Comparison of ENCODE assay signal across 19 cellular contexts in genomic region chr11:117249571-117249970, GRCh38. TPM values are rescaled to one million over a fixed set of nuclear protein-coding genes. Genes with fewer than 3 reads are reported as not detected.
DNase-seq lines count a peak whose midpoint lies in the region; ATAC-seq, FAIRE-seq and TF ChIP-seq lines count a peak whose summit lies in the region.
"Had no signal": no experiment of that assay in that cellular context is flagged by ENCODE, and none has a peak within 500 bp of the region (broad histone marks: within the 10 kb centered on the region; RNA-seq: fewer than 3 reads in every experiment).

No MANE protein-coding gene starts in this region.

- TF ChIP-seq EP300 in HepG2 (IDR thresholded peaks at IDR 0.05; ENCODE audit: low read depth in 2 of 2, low read length in 2 of 2) (no peak), HepG2 (CRISPR knock-in tag; IDR thresholded peaks at IDR 0.05; ENCODE audit: borderline replicate concordance) (no peak), GM12878 (IDR thresholded peaks at IDR 0.05; ENCODE audit: borderline replicate concordance in 1 of 2, control insufficient read depth in 1 of 2, low read depth in 2 of 2, low read length in 2 of 2) (no peak)

- H3K9me3 ChIP-seq in HepG2 (ENCODE audit: low read length) = no peaks in the 10 kb centered on the region
- H3K9me3 ChIP-seq in right lobe of liver = no peaks in the 10 kb centered on the region
- no peaks in the 10 kb centered on the region for H3K9me3 ChIP-seq in GM12878 (replicated peaks; ENCODE audit: control insufficient read depth, insufficient read depth, low read length)
- H3K9me3 ChIP-seq in upper lobe of right lung = no peaks in the 10 kb centered on the region
- H3K9me3 ChIP-seq: BE2C, Caco-2 had no signal

- in situ Hi-C loops in HepG2 (cut with HindIII; ENCODE audit: extremely low pct_ligation_motif_present, low pct_unique_long_range_greater_than_20kb) = no loop called here
- in situ Hi-C loops in GM12878 (cut with MboI) = no loop called here

- H3K4me3 ChIP-seq in HepG2 (replicated peaks in 1 of 3; ENCODE audit: insufficient read depth in 1 of 3, low read depth in 2 of 3, low read length in 3 of 3) (no peak overlapping the region), right lobe of liver (no peak overlapping the region), GM12878 (no peak overlapping the region), upper lobe of right lung (no peak overlapping the region)
- H3K4me3 ChIP-seq: GM23338 had no signal

- TF ChIP-seq RAD21 in HepG2 (CRISPR knock-in tag; IDR thresholded peaks at IDR 0.05) (no peak), GM12878 (IDR thresholded peaks at IDR 0.05; ENCODE audit: insufficient read depth, low read depth, low read length) (no peak)

- CTCF ChIA-PET in HepG2 (lab: Yijun Ruan, JAX; ENCODE audit: low intra/inter-chr PET ratio, low total read pairs) = no interaction called here
- CTCF ChIA-PET in GM12878 (lab: Yijun Ruan, JAX) = no interaction called here

- H3K79me2 ChIP-seq in HepG2 (ENCODE audit: insufficient read depth, low read length) (no peaks in the 10 kb centered on the region), GM12878 (ENCODE audit: control insufficient read depth, insufficient read depth, low read length) (no peaks in the 10 kb centered on the region)

- SMC1A ChIA-PET in GM12878 (lab: Charles Lee; ENCODE audit: uncharacterized antibody, unreplicated experiment) = no interaction called here

- no peak for ATAC-seq in HepG2
- ATAC-seq in right lobe of liver = no peak
- ATAC-seq in GM12878 = no peak
- no peak for ATAC-seq in Right ventricle myocardium inferior
- no peak for ATAC-seq in upper lobe of right lung
- ATAC-seq: GM23338 had no signal

- no peaks in the 10 kb centered on the region for H4K20me1 ChIP-seq in HepG2 (ENCODE audit: insufficient read depth, low read length)
- H4K20me1 ChIP-seq in GM12878 (ENCODE audit: control insufficient read depth, insufficient read depth) = no peaks in the 10 kb centered on the region

- no peak for TF ChIP-seq POLR2A in HepG2 (IDR thresholded peaks at IDR 0.05; ENCODE audit: insufficient read depth in 1 of 2, low read depth in 2 of 2, low read length in 2 of 2)
- TF ChIP-seq POLR2A in right lobe of liver (IDR thresholded peaks at IDR 0.05) = no peak
- no peak for TF ChIP-seq POLR2A in GM12878 (IDR thresholded peaks at IDR 0.05; ENCODE audit: low read depth, low read length)

- intact Hi-C loops in HepG2 (cut with micrococcal nuclease; ENCODE audit: unreplicated experiment) = no loop called here
- intact Hi-C loops in right lobe of liver (cut with DNase I) = no loop called here
- intact Hi-C loops in GM12878 (cut with micrococcal nuclease; ENCODE audit: unreplicated experiment) = no loop called here
- intact Hi-C loops in Right ventricle myocardium inferior (cut with DNase I) = no loop called here
- intact Hi-C loops in upper lobe of right lung (cut with DNase I) = no loop called here
- intact Hi-C loops in posterior cingulate gyrus (cut with DNase I) = no loop called here

- H3K27me3 ChIP-seq in HepG2 (ENCODE audit: control insufficient read depth in 1 of 2, insufficient read depth in 2 of 2, low read length in 2 of 2) (no peaks in the 10 kb centered on the region), right lobe of liver (no peaks in the 10 kb centered on the region), GM12878 (replicated peaks in 1 of 2; ENCODE audit: control insufficient read depth in 2 of 2, insufficient read depth in 2 of 2, low read length in 1 of 2) (no peaks in the 10 kb centered on the region), upper lobe of right lung (no peaks in the 10 kb centered on the region)
- H3K27me3 ChIP-seq: BE2C had no signal

- no peak overlapping the region for H3K4me2 ChIP-seq in HepG2 (ENCODE audit: low read depth, low read length)
- no peak overlapping the region for H3K4me2 ChIP-seq in GM12878 (ENCODE audit: control insufficient read depth, insufficient read depth)
- H3K4me2 ChIP-seq: GM23338 had no signal

- 95% methylated on average over 4 of the region's 4 CpGs for WGBS in HepG2 (ENCODE audit: low lambda C conversion rate)
- WGBS in right lobe of liver (ENCODE audit: insufficient coverage, low coverage, low lambda C conversion rate, missing lambda C conversion rate) = 88% methylated on average over 4 of the region's 4 CpGs
- WGBS in GM12878 (ENCODE audit: insufficient coverage, insufficient replicate concordance, low lambda C conversion rate, missing lambda C conversion rate) = 92% methylated on average over 4 of the region's 4 CpGs

- H2AFZ ChIP-seq in HepG2 (ENCODE audit: low read length) = no peak overlapping the region
- H2AFZ ChIP-seq in GM12878 (ENCODE audit: control insufficient read depth, low read depth, low read length) = no peak overlapping the region
- H2AFZ ChIP-seq: GM23338 had no signal

- H3K36me3 ChIP-seq in HepG2 (replicated peaks in 1 of 2; ENCODE audit: control insufficient read depth in 1 of 2, insufficient read depth in 2 of 2, low read length in 2 of 2) (peaks cover 6 to 22% of the 10 kb centered on the region in 2 experiments), right lobe of liver (peaks cover 0 to 53% (median 18%) of the 10 kb centered on the region in 4 donors), GM12878 (ENCODE audit: control insufficient read depth in 2 of 2, insufficient read depth in 2 of 2, low read length in 1 of 2) (peaks cover 0 to 3% of the 10 kb centered on the region in 2 experiments; a peak in 3 of 4 replicates), upper lobe of right lung (peaks cover 80% of the 10 kb centered on the region)

- H3K27ac ChIP-seq in HepG2 (ENCODE audit: extremely low read length, insufficient read depth, low read length) = no peak overlapping the region
- no peak overlapping the region for H3K27ac ChIP-seq in right lobe of liver
- no peak overlapping the region for H3K27ac ChIP-seq in GM12878 (ENCODE audit: control insufficient read depth, insufficient read depth)
- no peak overlapping the region for H3K27ac ChIP-seq in upper lobe of right lung

- H3K9ac ChIP-seq in HepG2 (ENCODE audit: insufficient read depth, low read depth, low read length) = no peak overlapping the region
- no peak overlapping the region for H3K9ac ChIP-seq in GM12878 (ENCODE audit: control insufficient read depth, insufficient read depth, low read length)

- DNase-seq in HepG2 (ENCODE audit: low spot score) = no peak
- no peak for DNase-seq in right lobe of liver
- DNase-seq in GM12878 (ENCODE audit: low read depth, low spot score) = no peak
- DNase-seq in myocyte (ENCODE audit: low read depth) = peak; percentile 58
- no peak for DNase-seq in Right ventricle myocardium inferior (ENCODE audit: missing footprints)
- no peak for DNase-seq in upper lobe of right lung
- no peak for DNase-seq in posterior cingulate gyrus
- DNase-seq: ACHN; BE2C; C1 segment of cervical spinal cord; Caco-2; CD4-positive, alpha-beta T cell; HCEC 1CT; IMR-90 had no signal

- H3K4me1 ChIP-seq in HepG2 (ENCODE audit: insufficient read depth, low read length) (no peaks in the 10 kb centered on the region; the same call in 1 of the 2 replicates), right lobe of liver (no peaks in the 10 kb centered on the region), GM12878 (ENCODE audit: control insufficient read depth, insufficient read depth, low read length) (no peaks in the 10 kb centered on the region), upper lobe of right lung (no peaks in the 10 kb centered on the region)
- H3K4me1 ChIP-seq: BE2C, Caco-2 had no signal

- POLR2A ChIA-PET in HepG2 (lab: Yijun Ruan, JAX) (no interaction called here), GM12878 (lab: Charles Lee) (no interaction called here)

- FAIRE-seq in HepG2 (lab: Jason Lieb, UNC) = no peak
- FAIRE-seq in GM12878 (lab: Jason Lieb, UNC) = peak; percentile 83
- FAIRE-seq: A204.1, GM12892, GM18507, H54 had no signal

- TF ChIP-seq CTCF in HepG2 (CRISPR knock-in tag; IDR thresholded peaks at IDR 0.05) = no peak
- no peak for TF ChIP-seq CTCF in right lobe of liver (IDR thresholded peaks at IDR 0.05)
- no peak for TF ChIP-seq CTCF in GM12878 (IDR thresholded peaks at IDR 0.05 in 2 of 3, conservative IDR thresholded peaks at IDR 0.05 in 1 of 3; ENCODE audit: control insufficient read depth in 2 of 3, extremely low read depth in 1 of 3, insufficient read depth in 1 of 3, low read depth in 3 of 3, low read length in 3 of 3)
- no peak for TF ChIP-seq CTCF in upper lobe of right lung (IDR thresholded peaks at IDR 0.05)

- BruUV-seq in HepG2 (replicated peaks; lab: Mats Ljungman, UMichigan) = no TSS peak
- TSS peak; percentile 27 for BruUV-seq in GM12878 (replicated peaks; lab: Mats Ljungman, UMichigan)

- RAD21 ChIA-PET in GM12878 (lab: Charles Lee; ENCODE audit: unreplicated experiment) = no interaction called here

RNA-seq across cellular contexts. Expression of gene RNF214, which starts 17.1 kb away (rescaled TPM):
- total RNA-seq in HepG2 (2016; rRNA removed; fragmentation: Illumina TruSeq; extraction: Trizol) (10.7 and 12.4 TPM in 2 replicates), right lobe of liver (1 to 10 TPM; 5.6 to 9.4 (median 7.3) TPM), GM12878 (2014; rRNA removed) (6.0 and 7.0 TPM in 2 replicates), GM12878 (2014; rRNA removed; fragmentation: Illumina TruSeq; extraction: Trizol) (8.2 and 8.3 TPM in 2 replicates), GM12878 (2021) (15.2 and 16.8 TPM in 2 replicates), myocyte (14.8 and 16.3 TPM in 2 replicates), Right ventricle myocardium inferior (17.3 TPM), upper lobe of right lung (27.1 TPM)
- 4.7 and 5.5 TPM in 2 replicates for total RNA-seq in HepG2 (2016; cell fraction: cytosol; rRNA removed; fragmentation: Illumina TruSeq; extraction: Trizol; ENCODE audit: low read depth)
- 10.0 and 10.5 TPM in 2 replicates for total RNA-seq in HepG2 (2016; cell fraction: insoluble cytoplasmic fraction; rRNA removed; fragmentation: Illumina TruSeq; extraction: Trizol)
- total RNA-seq in HepG2 (2016; cell fraction: membrane; rRNA removed; fragmentation: Illumina TruSeq; extraction: Trizol) = 8.0 and 9.2 TPM in 2 replicates
- total RNA-seq in HepG2 (2016; cell fraction: nucleus; rRNA removed; fragmentation: Illumina TruSeq; extraction: Trizol) = 11.2 and 11.4 TPM in 2 replicates
- polyA plus RNA-seq in HepG2 (2011; rRNA removed) (12.6 and 12.8 TPM in 2 replicates), GM12878 (2011; rRNA removed) (10.0 and 12.7 TPM in 2 replicates), GM12878 (2014; fragmentation: Illumina TruSeq; extraction: Trizol) (13.8 and 19.9 TPM in 2 replicates), GM12878 (2014; fragmentation: Nextera tagmentation; extraction: Ambion mirVana) (1 to 10 TPM; 4.8 to 6.2 TPM), GM12878 (2014; rRNA removed) (8.2 and 11.4 TPM in 2 replicates), GM12878 (2016; fragmentation: Nextera tagmentation; extraction: Ambion mirVana) (10 to 100 TPM; 12.8 to 15.3 TPM)
- 5.0 and 8.9 TPM in 2 replicates for polyA plus RNA-seq in HepG2 (2011; cell fraction: cytosol; rRNA removed)
- polyA plus RNA-seq in HepG2 (2011; cell fraction: nucleus; rRNA removed) = 20.8 and 21.2 TPM in 2 replicates
- polyA plus RNA-seq in HepG2 (2012) = 9.1 and 10.6 TPM in 2 replicates
- 2.7 and 3.1 TPM in 2 replicates for polyA plus RNA-seq in HepG2 (2016; cell fraction: cytosol; fragmentation: Illumina TruSeq; extraction: Trizol; ENCODE audit: low read depth)
- 10.6 and 13.7 TPM in 2 replicates for polyA plus RNA-seq in HepG2 (2016; cell fraction: insoluble cytoplasmic fraction; fragmentation: Illumina TruSeq; extraction: Trizol; ENCODE audit: low read depth)
- polyA plus RNA-seq in HepG2 (2016; cell fraction: membrane; fragmentation: Illumina TruSeq; extraction: Trizol; ENCODE audit: low read depth) = 4.7 and 5.8 TPM in 2 replicates
- polyA plus RNA-seq in HepG2 (2016; cell fraction: nucleus; fragmentation: Illumina TruSeq; extraction: Trizol; ENCODE audit: insufficient read depth, low read depth) = 26.2 and 27.4 TPM in 2 replicates
- 20.7 and 43.7 TPM in 2 replicates for polyA minus RNA-seq in HepG2 (2011; rRNA and poly(A)+ RNA removed; ENCODE audit: low replicate concordance)
- polyA minus RNA-seq in HepG2 (2011; cell fraction: cytosol; rRNA and poly(A)+ RNA removed) = 10.5 and 12.9 TPM in 2 replicates
- polyA minus RNA-seq in HepG2 (2011; cell fraction: nucleus; rRNA and poly(A)+ RNA removed) = 18.7 and 20.5 TPM in 2 replicates
- total RNA-seq in GM12878 (2013; cell fraction: nucleolus; rRNA removed) = 37.6 and 40.7 TPM in 2 replicates
- polyA plus RNA-seq in GM12878 (2011; ENCODE audit: low read depth) = 7.2 TPM
- polyA plus RNA-seq in GM12878 (2011; cell fraction: cytosol; rRNA removed) = 10.7 and 12.7 TPM in 2 replicates
- 41.4 and 45.4 TPM in 2 replicates for polyA plus RNA-seq in GM12878 (2011; cell fraction: nucleus; rRNA removed)
- 6.9 and 11.4 TPM in 2 replicates for polyA plus RNA-seq in GM12878 (2012)
- 21.2 and 28.2 TPM in 2 replicates for polyA minus RNA-seq in GM12878 (2011; rRNA and poly(A)+ RNA removed)
- polyA minus RNA-seq in GM12878 (2011; cell fraction: cytosol; rRNA and poly(A)+ RNA removed) = 6.9 and 7.5 TPM in 2 replicates
- 14.5 and 22.1 TPM in 2 replicates for polyA minus RNA-seq in GM12878 (2011; cell fraction: nucleus; rRNA and poly(A)+ RNA removed)
- 14.5 TPM for polyA plus RNA-seq in myocyte (2012)

RNA-seq across cellular contexts. Expression of gene PCSK7, which starts 17.7 kb away (rescaled TPM):
- total RNA-seq in HepG2 (2016; rRNA removed; fragmentation: Illumina TruSeq; extraction: Trizol) = 6.8 and 13.8 TPM in 2 replicates
- total RNA-seq in HepG2 (2016; cell fraction: cytosol; rRNA removed; fragmentation: Illumina TruSeq; extraction: Trizol; ENCODE audit: low read depth) = 7.8 and 8.9 TPM in 2 replicates
- total RNA-seq in HepG2 (2016; cell fraction: insoluble cytoplasmic fraction; rRNA removed; fragmentation: Illumina TruSeq; extraction: Trizol) = 8.1 and 12.0 TPM in 2 replicates
- 6.1 and 6.3 TPM in 2 replicates for total RNA-seq in HepG2 (2016; cell fraction: membrane; rRNA removed; fragmentation: Illumina TruSeq; extraction: Trizol)
- 16.5 and 17.3 TPM in 2 replicates for total RNA-seq in HepG2 (2016; cell fraction: nucleus; rRNA removed; fragmentation: Illumina TruSeq; extraction: Trizol)
- polyA plus RNA-seq in HepG2 (2011; rRNA removed) = 13.4 and 14.4 TPM in 2 replicates
- polyA plus RNA-seq in HepG2 (2011; cell fraction: cytosol; rRNA removed) = 6.8 and 10.0 TPM in 2 replicates
- 63.6 and 86.3 TPM in 2 replicates for polyA plus RNA-seq in HepG2 (2011; cell fraction: nucleus; rRNA removed)
- 4.8 and 7.7 TPM in 2 replicates for polyA plus RNA-seq in HepG2 (2012)
- polyA plus RNA-seq in HepG2 (2016; cell fraction: cytosol; fragmentation: Illumina TruSeq; extraction: Trizol; ENCODE audit: low read depth) = 1.6 and 1.8 TPM in 2 replicates
- polyA plus RNA-seq in HepG2 (2016; cell fraction: insoluble cytoplasmic fraction; fragmentation: Illumina TruSeq; extraction: Trizol; ENCODE audit: low read depth) = 7.1 and 8.6 TPM in 2 replicates
- polyA plus RNA-seq in HepG2 (2016; cell fraction: membrane; fragmentation: Illumina TruSeq; extraction: Trizol; ENCODE audit: low read depth) = 3.0 and 4.2 TPM in 2 replicates
- polyA plus RNA-seq in HepG2 (2016; cell fraction: nucleus; fragmentation: Illumina TruSeq; extraction: Trizol; ENCODE audit: insufficient read depth, low read depth) = 59.8 and 63.8 TPM in 2 replicates
- polyA minus RNA-seq in HepG2 (2011; rRNA and poly(A)+ RNA removed; ENCODE audit: low replicate concordance) = 16.5 and 37.7 TPM in 2 replicates
- 3.3 and 6.0 TPM in 2 replicates for polyA minus RNA-seq in HepG2 (2011; cell fraction: cytosol; rRNA and poly(A)+ RNA removed)
- 13.0 and 13.4 TPM in 2 replicates for polyA minus RNA-seq in HepG2 (2011; cell fraction: nucleus; rRNA and poly(A)+ RNA removed)
- total RNA-seq in right lobe of liver = 10 to 100 TPM; 19.3 to 28.5 (median 25.8) TPM
- total RNA-seq in GM12878 (2013; cell fraction: nucleolus; rRNA removed) = 171 and 196 TPM in 2 replicates
- total RNA-seq in GM12878 (2014; rRNA removed) = 55.7 and 59.3 TPM in 2 replicates
- total RNA-seq in GM12878 (2014; rRNA removed; fragmentation: Illumina TruSeq; extraction: Trizol) = 38.3 and 42.5 TPM in 2 replicates
- total RNA-seq in GM12878 (2021) = 69.8 and 81.5 TPM in 2 replicates
- polyA plus RNA-seq in GM12878 (2011; ENCODE audit: low read depth) = 17.2 TPM
- 29.5 and 45.9 TPM in 2 replicates for polyA plus RNA-seq in GM12878 (2011; rRNA removed)
- 46.3 and 62.0 TPM in 2 replicates for polyA plus RNA-seq in GM12878 (2011; cell fraction: cytosol; rRNA removed)
- 237 and 245 TPM in 2 replicates for polyA plus RNA-seq in GM12878 (2011; cell fraction: nucleus; rRNA removed)
- 29.4 and 40.0 TPM in 2 replicates for polyA plus RNA-seq in GM12878 (2012)
- 42.5 and 61.2 TPM in 2 replicates for polyA plus RNA-seq in GM12878 (2014; fragmentation: Illumina TruSeq; extraction: Trizol)
- polyA plus RNA-seq in GM12878 (2014; fragmentation: Nextera tagmentation; extraction: Ambion mirVana) = 1 to 10 TPM; 5.5 to 5.7 TPM
- polyA plus RNA-seq in GM12878 (2014; rRNA removed) = 68.0 and 73.0 TPM in 2 replicates
- polyA plus RNA-seq in GM12878 (2016; fragmentation: Nextera tagmentation; extraction: Ambion mirVana) = 10 to 100 TPM; 51.4 to 51.8 TPM
- polyA minus RNA-seq in GM12878 (2011; rRNA and poly(A)+ RNA removed) = 40.2 and 61.4 TPM in 2 replicates
- 11.6 and 20.1 TPM in 2 replicates for polyA minus RNA-seq in GM12878 (2011; cell fraction: cytosol; rRNA and poly(A)+ RNA removed)
- 34.6 and 60.9 TPM in 2 replicates for polyA minus RNA-seq in GM12878 (2011; cell fraction: nucleus; rRNA and poly(A)+ RNA removed)
- total RNA-seq in myocyte = 36.8 and 42.3 TPM in 2 replicates
- polyA plus RNA-seq in myocyte (2012) = 46.9 TPM
- total RNA-seq in Right ventricle myocardium inferior = 26.7 TPM
- total RNA-seq in upper lobe of right lung = 57.8 TPM

RNA-seq across cellular contexts. Expression of gene BACE1-AS, which starts 41.6 kb away (rescaled TPM):
- total RNA-seq in HepG2 (2016; rRNA removed; fragmentation: Illumina TruSeq; extraction: Trizol) = 2.0 and 2.9 TPM in 2 replicates
- 0.26 and 0.51 TPM in 2 replicates for total RNA-seq in HepG2 (2016; cell fraction: cytosol; rRNA removed; fragmentation: Illumina TruSeq; extraction: Trizol; ENCODE audit: low read depth)
- total RNA-seq in HepG2 (2016; cell fraction: insoluble cytoplasmic fraction; rRNA removed; fragmentation: Illumina TruSeq; extraction: Trizol) = 2.1 and 2.3 TPM in 2 replicates
- 0.76 and 0.87 TPM in 2 replicates for total RNA-seq in HepG2 (2016; cell fraction: membrane; rRNA removed; fragmentation: Illumina TruSeq; extraction: Trizol)
- total RNA-seq in HepG2 (2016; cell fraction: nucleus; rRNA removed; fragmentation: Illumina TruSeq; extraction: Trizol) = 4.0 and 4.3 TPM in 2 replicates
- polyA plus RNA-seq in HepG2 (2011; rRNA removed) = 3.6 and 3.9 TPM in 2 replicates
- 2.0 and 2.7 TPM in 2 replicates for polyA plus RNA-seq in HepG2 (2011; cell fraction: cytosol; rRNA removed)
- polyA plus RNA-seq in HepG2 (2011; cell fraction: nucleus; rRNA removed) = 5.7 and 7.1 TPM in 2 replicates
- 2.7 and 4.0 TPM in 2 replicates for polyA plus RNA-seq in HepG2 (2012)
- 0.40 TPM in 1 of 2 replicates, not detected in the other for polyA plus RNA-seq in HepG2 (2016; cell fraction: cytosol; fragmentation: Illumina TruSeq; extraction: Trizol; ENCODE audit: low read depth)
- 2.5 and 3.2 TPM in 2 replicates for polyA plus RNA-seq in HepG2 (2016; cell fraction: insoluble cytoplasmic fraction; fragmentation: Illumina TruSeq; extraction: Trizol; ENCODE audit: low read depth)
- 0.06 and 0.50 TPM in 2 replicates for polyA plus RNA-seq in HepG2 (2016; cell fraction: membrane; fragmentation: Illumina TruSeq; extraction: Trizol; ENCODE audit: low read depth)
- polyA plus RNA-seq in HepG2 (2016; cell fraction: nucleus; fragmentation: Illumina TruSeq; extraction: Trizol; ENCODE audit: insufficient read depth, low read depth) = 7.5 and 8.1 TPM in 2 replicates
- 6.8 and 9.4 TPM in 2 replicates for polyA minus RNA-seq in HepG2 (2011; rRNA and poly(A)+ RNA removed; ENCODE audit: low replicate concordance)
- polyA minus RNA-seq in HepG2 (2011; cell fraction: cytosol; rRNA and poly(A)+ RNA removed) = 3.7 and 5.8 TPM in 2 replicates
- 6.6 and 6.7 TPM in 2 replicates for polyA minus RNA-seq in HepG2 (2011; cell fraction: nucleus; rRNA and poly(A)+ RNA removed)
- total RNA-seq in right lobe of liver = 1 to 10 TPM in 5 of 6 experiments, under 1 TPM in 1; 0.75 to 2.9 (median 2.1) TPM
- 16.5 and 17.6 TPM in 2 replicates for total RNA-seq in GM12878 (2013; cell fraction: nucleolus; rRNA removed)
- 2.6 and 3.1 TPM in 2 replicates for total RNA-seq in GM12878 (2014; rRNA removed)
- 3.0 and 3.3 TPM in 2 replicates for total RNA-seq in GM12878 (2014; rRNA removed; fragmentation: Illumina TruSeq; extraction: Trizol)
- 3.7 and 4.7 TPM in 2 replicates for total RNA-seq in GM12878 (2021)
- 1.3 TPM for polyA plus RNA-seq in GM12878 (2011; ENCODE audit: low read depth)
- polyA plus RNA-seq in GM12878 (2011; rRNA removed) = 2.5 and 4.1 TPM in 2 replicates
- 3.5 and 4.6 TPM in 2 replicates for polyA plus RNA-seq in GM12878 (2011; cell fraction: cytosol; rRNA removed)
- 10.9 and 12.8 TPM in 2 replicates for polyA plus RNA-seq in GM12878 (2011; cell fraction: nucleus; rRNA removed)
- 2.1 and 3.8 TPM in 2 replicates for polyA plus RNA-seq in GM12878 (2012)
- polyA plus RNA-seq in GM12878 (2014; fragmentation: Illumina TruSeq; extraction: Trizol) = 3.6 and 7.0 TPM in 2 replicates
- polyA plus RNA-seq in GM12878 (2014; fragmentation: Nextera tagmentation; extraction: Ambion mirVana) = 1 to 10 TPM; 2.0 to 5.8 TPM
- polyA plus RNA-seq in GM12878 (2014; rRNA removed) = 1.9 and 2.6 TPM in 2 replicates
- 1 to 10 TPM; 6.7 TPM for polyA plus RNA-seq in GM12878 (2016; fragmentation: Nextera tagmentation; extraction: Ambion mirVana)
- polyA minus RNA-seq in GM12878 (2011; rRNA and poly(A)+ RNA removed) = 5.2 and 8.1 TPM in 2 replicates
- 1.9 and 3.8 TPM in 2 replicates for polyA minus RNA-seq in GM12878 (2011; cell fraction: cytosol; rRNA and poly(A)+ RNA removed)
- polyA minus RNA-seq in GM12878 (2011; cell fraction: nucleus; rRNA and poly(A)+ RNA removed) = 3.9 and 6.8 TPM in 2 replicates
- 4.8 and 6.0 TPM in 2 replicates for total RNA-seq in myocyte
- 6.4 TPM for polyA plus RNA-seq in myocyte (2012)
- 7.7 TPM for total RNA-seq in Right ventricle myocardium inferior
- 8.2 TPM for total RNA-seq in upper lobe of right lung

RNA-seq across cellular contexts. Expression of gene TAGLN, which starts 50.4 kb away (rescaled TPM):
- total RNA-seq in HepG2 (2016; rRNA removed; fragmentation: Illumina TruSeq; extraction: Trizol) (75.4 and 93.7 TPM in 2 replicates), right lobe of liver (100 to 1,000 TPM in 4 of 6 experiments, 10 to 100 TPM in 2; 41.2 to 158 (median 112) TPM), GM12878 (2014; rRNA removed) (1.9 and 2.0 TPM in 2 replicates), GM12878 (2014; rRNA removed; fragmentation: Illumina TruSeq; extraction: Trizol) (1.5 and 1.6 TPM in 2 replicates), GM12878 (2021) (3.9 and 4.6 TPM in 2 replicates), myocyte (462 and 502 TPM in 2 replicates), Right ventricle myocardium inferior (122 TPM), upper lobe of right lung (465 TPM)
- 15.8 and 16.5 TPM in 2 replicates for total RNA-seq in HepG2 (2016; cell fraction: cytosol; rRNA removed; fragmentation: Illumina TruSeq; extraction: Trizol; ENCODE audit: low read depth)
- 83.7 and 102 TPM in 2 replicates for total RNA-seq in HepG2 (2016; cell fraction: insoluble cytoplasmic fraction; rRNA removed; fragmentation: Illumina TruSeq; extraction: Trizol)
- 20.1 and 22.3 TPM in 2 replicates for total RNA-seq in HepG2 (2016; cell fraction: membrane; rRNA removed; fragmentation: Illumina TruSeq; extraction: Trizol)
- total RNA-seq in HepG2 (2016; cell fraction: nucleus; rRNA removed; fragmentation: Illumina TruSeq; extraction: Trizol) = 36.8 and 37.1 TPM in 2 replicates
- polyA plus RNA-seq in HepG2 (2011; rRNA removed) (12.6 and 14.1 TPM in 2 replicates), GM12878 (2011; rRNA removed) (3.5 and 3.9 TPM in 2 replicates), GM12878 (2014; fragmentation: Illumina TruSeq; extraction: Trizol) (1.9 and 4.8 TPM in 2 replicates), GM12878 (2014; fragmentation: Nextera tagmentation; extraction: Ambion mirVana) (1 to 10 TPM in 1 of 2 experiments, under 1 TPM in 1; 0.26 to 1.0 TPM), GM12878 (2014; rRNA removed) (3.6 and 4.0 TPM in 2 replicates), GM12878 (2016; fragmentation: Nextera tagmentation; extraction: Ambion mirVana) (1 to 10 TPM in 1 of 2 experiments, under 1 TPM in 1; 0.68 to 1.2 TPM)
- polyA plus RNA-seq in HepG2 (2011; cell fraction: cytosol; rRNA removed) = 11.6 and 11.8 TPM in 2 replicates
- polyA plus RNA-seq in HepG2 (2011; cell fraction: nucleus; rRNA removed) = 25.0 and 34.5 TPM in 2 replicates
- 3.6 and 5.8 TPM in 2 replicates for polyA plus RNA-seq in HepG2 (2012)
- polyA plus RNA-seq in HepG2 (2016; cell fraction: cytosol; fragmentation: Illumina TruSeq; extraction: Trizol; ENCODE audit: low read depth) = 19.4 and 20.0 TPM in 2 replicates
- polyA plus RNA-seq in HepG2 (2016; cell fraction: insoluble cytoplasmic fraction; fragmentation: Illumina TruSeq; extraction: Trizol; ENCODE audit: low read depth) = 110 TPM in 2 replicates
- 20.4 and 20.8 TPM in 2 replicates for polyA plus RNA-seq in HepG2 (2016; cell fraction: membrane; fragmentation: Illumina TruSeq; extraction: Trizol; ENCODE audit: low read depth)
- 55.4 and 61.9 TPM in 2 replicates for polyA plus RNA-seq in HepG2 (2016; cell fraction: nucleus; fragmentation: Illumina TruSeq; extraction: Trizol; ENCODE audit: insufficient read depth, low read depth)
- 1.5 and 8.0 TPM in 2 replicates for polyA minus RNA-seq in HepG2 (2011; rRNA and poly(A)+ RNA removed; ENCODE audit: low replicate concordance)
- polyA minus RNA-seq in HepG2 (2011; cell fraction: cytosol; rRNA and poly(A)+ RNA removed) = 2.4 and 3.3 TPM in 2 replicates
- polyA minus RNA-seq in HepG2 (2011; cell fraction: nucleus; rRNA and poly(A)+ RNA removed) = 5.0 and 7.5 TPM in 2 replicates
- total RNA-seq in GM12878 (2013; cell fraction: nucleolus; rRNA removed) = 17.4 and 21.3 TPM in 2 replicates
- polyA plus RNA-seq in GM12878 (2011; ENCODE audit: low read depth) = 2.9 TPM
- polyA plus RNA-seq in GM12878 (2011; cell fraction: cytosol; rRNA removed) = 1.2 and 1.9 TPM in 2 replicates
- 36.5 and 46.4 TPM in 2 replicates for polyA plus RNA-seq in GM12878 (2011; cell fraction: nucleus; rRNA removed)
- 4.4 and 6.2 TPM in 2 replicates for polyA plus RNA-seq in GM12878 (2012)
- polyA minus RNA-seq in GM12878 (2011; rRNA and poly(A)+ RNA removed) = 1.3 and 1.5 TPM in 2 replicates
- 1.3 TPM in 1 of 2 replicates, not detected in the other for polyA minus RNA-seq in GM12878 (2011; cell fraction: cytosol; rRNA and poly(A)+ RNA removed)
- 3.6 and 4.8 TPM in 2 replicates for polyA minus RNA-seq in GM12878 (2011; cell fraction: nucleus; rRNA and poly(A)+ RNA removed)
- polyA plus RNA-seq in myocyte (2012) = 4,113 TPM

Comparison
In these comparisons a context has a peak if more than half of its experiments do, and no peak if none do; other contexts are left out.
1. Of the 75 proteins assayed by ChIP-seq in both HepG2 and GM12878: peak only in HepG2: ZNF24; only in GM12878: none; in both: none; in neither: 74.